In genomic region chr22:35367331-35367886, GRCh38 we compare ENCODE assay signal across 16 cellular contexts. TPM values are rescaled to one million over a fixed set of nuclear protein-coding genes. Genes with fewer than 3 reads are reported as not detected.
A peak's percentile ranks its signal among the peaks of the same experiment; 100 is the strongest.
DNase-seq lines count a peak whose midpoint lies in the region; ATAC-seq and TF ChIP-seq lines count a peak whose summit lies in the region.
"Had no signal": no experiment of that assay in that cellular context is flagged by ENCODE, and none has a peak within 500 bp of the region (broad histone marks: within the 10 kb centered on the region; RNA-seq: fewer than 3 reads in every experiment).

No MANE protein-coding gene starts in this region.

- peaks cover 21 to 48% (median 45%) of the 10 kb centered on the region in 3 donors for H3K4me1 Mint-ChIP-seq in naive B cell

- no peaks in the 10 kb centered on the region for H3K27me3 Mint-ChIP-seq in naive B cell

- H3K27me3 ChIP-seq in SU-DHL-6 (ENCODE audit: low read length), result no peaks in the 10 kb centered on the region
- no peaks in the 10 kb centered on the region for H3K27me3 ChIP-seq in dorsolateral prefrontal cortex
- H3K27me3 ChIP-seq: MG63 had no signal

- ATAC-seq in HG03469 (IDR thresholded peaks at IDR 0.05; ENCODE audit: unreplicated experiment), result peak; percentile 36
- peak; percentile 95 for ATAC-seq in naive B cell (ENCODE audit: low read depth in 2 of 2)
- ATAC-seq in GM18870 (IDR thresholded peaks at IDR 0.05; ENCODE audit: unreplicated experiment), result no peak
- ATAC-seq: right cardiac atrium had no signal

- H3K4me3 ChIP-seq in GM12865 (ENCODE audit: low read depth, low read length) (no peak overlapping the region), SU-DHL-6 (ENCODE audit: insufficient read depth, low read length, poor library complexity, severe bottlenecking) (no peak overlapping the region), dorsolateral prefrontal cortex (no peak overlapping the region)
- H3K4me3 ChIP-seq: MG63, tibial artery had no signal

- H3K27ac ChIP-seq in SU-DHL-6 (ENCODE audit: low read depth, low read length) (no peak overlapping the region), dorsolateral prefrontal cortex (no peak overlapping the region)
- H3K27ac ChIP-seq: tibial artery had no signal

- no peaks in the 10 kb centered on the region for H3K9me3 Mint-ChIP-seq in naive B cell
- H3K9me3 Mint-ChIP-seq: T-helper 2 cell treated with Interferon-gamma antibody and Interleukin-4, amounts not matched to agents 5 μg/mL and 100 μg/mL, for 36 hours had no signal

- intact Hi-C loops in dorsolateral prefrontal cortex (cut with DNase I), result no loop called here

- H3K9ac ChIP-seq in SU-DHL-6 (ENCODE audit: low read length), result no peak overlapping the region

- peak overlapping the region in 5 of 6 donors; percentile 61 to 90 (median 89) for H3K27ac Mint-ChIP-seq in naive B cell
- H3K27ac Mint-ChIP-seq: T-helper 2 cell treated with Interferon-gamma antibody and Interleukin-4, amounts not matched to agents 5 μg/mL and 100 μg/mL, for 36 hours had no signal

- DNase-seq in GM12865 (ENCODE audit: low read depth) (peak; percentile 66), naive B cell (peak; percentile 84), dorsolateral prefrontal cortex (no peak), SW 1271 (lab: John Stamatoyannopoulos, UW) (no peak)
- no peak for DNase-seq in activated effector memory CD4-positive, alpha-beta T cell treated with Interleukin-2 at 50 U/mL for 16 hours
- DNase-seq: activated CD8-positive, alpha-beta memory T cell treated with anti-CD3 and anti-CD28 coated beads, Interleukin-2, amount 50 U/mL, for 4 hours; aorta; HCEC 1CT; MG63; NCI-H526 treated with DMSO at 0.1 percent for 48 hours; tibial artery had no signal

- H2AFZ ChIP-seq in SU-DHL-6 (ENCODE audit: low read depth, low read length, severe bottlenecking), result peak overlapping the region; percentile 5

- peak overlapping the region in 6 of 8 donors; percentile 1 to 52 (median 34) for H3K4me3 Mint-ChIP-seq in naive B cell
- H3K4me3 Mint-ChIP-seq: T-helper 2 cell treated with Interferon-gamma antibody and Interleukin-4, amounts not matched to agents 5 μg/mL and 100 μg/mL, for 36 hours had no signal

- H3K36me3 Mint-ChIP-seq in naive B cell, result no peaks in the 10 kb centered on the region

- H4K20me1 ChIP-seq in SU-DHL-6 (ENCODE audit: low read depth, low read length), result no peaks in the 10 kb centered on the region

- 0 out of 2 replicates have a peak, but pooled peaks cover 6% of the 10 kb centered on the region for H3F3A ChIP-seq in SU-DHL-6 (ENCODE audit: insufficient read depth)

- H3K36me3 ChIP-seq in SU-DHL-6 (ENCODE audit: low read length), result no peaks in the 10 kb centered on the region
- H3K36me3 ChIP-seq: MG63, tibial artery had no signal

- no peak overlapping the region for H3K4me2 ChIP-seq in SU-DHL-6 (ENCODE audit: low read depth, low read length, poor library complexity, severe bottlenecking)

- H3K9me3 ChIP-seq in SU-DHL-6 (ENCODE audit: insufficient read depth, low read length), result no peaks in the 10 kb centered on the region
- H3K9me3 ChIP-seq: MG63, tibial artery had no signal

- no peaks in the 10 kb centered on the region for H3K79me2 ChIP-seq in SU-DHL-6 (ENCODE audit: insufficient read depth, low read length)

- no peaks in the 10 kb centered on the region for H3K9me2 ChIP-seq in SU-DHL-6 (replicated peaks; ENCODE audit: insufficient read depth, low read length)

- TF ChIP-seq CTCF in GM12865 (IDR thresholded peaks at IDR 0.05; ENCODE audit: insufficient read depth, low read depth, low read length, missing control alignments), result no peak
- no peak for TF ChIP-seq CTCF in SU-DHL-6 (IDR thresholded peaks at IDR 0.05; ENCODE audit: insufficient read depth, low read length, poor library complexity, severe bottlenecking)
- no peak for TF ChIP-seq CTCF in dorsolateral prefrontal cortex (IDR thresholded peaks at IDR 0.05 in 54 of 56, conservative IDR thresholded peaks at IDR 0.05 in 2 of 56; ENCODE audit: low read depth in 1 of 56, partially characterized antibody in 56 of 56)

RNA-seq across cellular contexts. Expression of gene HMOX1, which starts 13.5 kb away (rescaled TPM):
- 1 to 10 TPM; 1.2 to 6.3 (median 2.1) TPM for polyA plus RNA-seq in naive B cell (ENCODE audit: low read depth in 6 of 6)
- total RNA-seq in dorsolateral prefrontal cortex, result 10 to 100 TPM in 51 of 120 experiments, 1 to 10 TPM in 69; 1.5 to 40.4 (median 8.6) TPM

RNA-seq across cellular contexts. Expression of gene MCM5, which starts 32.5 kb away (rescaled TPM):
- 10 to 100 TPM; 56.1 to 76.6 (median 64.0) TPM for polyA plus RNA-seq in naive B cell (ENCODE audit: low read depth in 6 of 6)
- total RNA-seq in dorsolateral prefrontal cortex, result 10 to 100 TPM in 93 of 120 experiments, 1 to 10 TPM in 27; 4.6 to 40.1 (median 13.6) TPM

Comparison
In these comparisons a context has a peak if more than half of its experiments do, and no peak if none do; other contexts are left out.
1. DNase-seq: peak in GM12865 (single experiment) and naive B cell (single experiment); none in activated effector memory CD4-positive, alpha-beta T cell treated with Interleukin-2 at 50 U/mL for 16 hours (single experiment), dorsolateral prefrontal cortex (0 of 10) and SW 1271 (0 of 2).